Comparison of ENCODE assay signal across 16 cellular contexts in the genomic region with DNA sequence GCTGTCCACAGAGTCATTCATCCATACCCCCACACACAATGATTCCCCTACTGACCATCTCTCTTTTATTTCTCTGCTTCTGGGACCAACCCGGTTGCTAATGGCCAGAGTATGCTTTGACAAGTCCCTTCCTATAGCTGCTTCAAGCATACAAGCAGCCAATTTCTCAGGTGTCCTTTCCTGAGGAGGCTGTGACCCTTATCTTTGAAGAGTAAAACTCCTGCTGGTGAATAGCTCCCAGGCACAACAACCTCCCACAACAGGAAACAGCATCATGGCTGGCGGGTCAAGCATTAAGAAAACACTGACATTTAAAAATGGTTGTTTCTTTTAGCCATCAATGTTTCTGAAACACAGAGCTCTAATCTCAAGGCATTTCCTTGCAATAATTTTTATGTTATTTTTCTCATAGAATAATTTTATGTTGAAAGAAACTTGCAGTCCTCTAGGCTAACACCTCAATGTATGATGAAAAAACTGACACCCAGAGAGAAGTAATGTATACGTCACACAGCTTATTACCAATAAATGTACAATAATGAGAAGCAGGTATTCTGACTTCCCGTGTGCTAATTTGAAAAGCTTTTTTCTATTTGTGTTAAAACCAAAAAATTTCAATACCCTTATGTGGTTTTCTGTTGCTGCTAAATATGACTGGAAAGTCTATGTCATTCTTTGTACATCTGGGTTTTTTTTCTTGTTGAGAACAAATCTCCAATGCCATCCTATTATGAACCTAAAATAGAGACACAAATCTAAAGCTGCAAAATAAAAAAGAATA. TPM values are rescaled to one million over a fixed set of nuclear protein-coding genes. Genes with fewer than 3 reads are reported as not detected.
DNase-seq lines count a peak whose midpoint lies in the region; ATAC-seq and TF ChIP-seq lines count a peak whose summit lies in the region.
"Had no signal": no experiment of that assay in that cellular context is flagged by ENCODE, and none has a peak within 500 bp of the region (broad histone marks: within the 10 kb centered on the region; RNA-seq: fewer than 3 reads in every experiment).

No MANE protein-coding gene starts in this region.

- DNase-seq in GM10248 (ENCODE audit: extremely low spot score) = peak; percentile 12
- DNase-seq in HFFc6 = no peak
- no peak for DNase-seq in BE2C
- no peak for DNase-seq in NCI-H2196 treated with DMSO at 0.1 percent for 48 hours (lab: John Stamatoyannopoulos, UW; ENCODE audit: unreplicated experiment)
- DNase-seq in medulla oblongata (ENCODE audit: extremely low spot score) = no peak
- DNase-seq: activated gamma-delta T cell; central memory CD4-positive, alpha-beta T cell; DMS79 treated with DMSO at 0.1 percent for 48 hours; MG63; NCI-H510A; right cardiac atrium; SHP77; upper lobe of left lung had no signal

- no peaks in the 10 kb centered on the region for H3K36me3 Mint-ChIP-seq in HFFc6 (ENCODE audit: low read depth)

- H3K27me3 ChIP-seq in BE2C = no peaks in the 10 kb centered on the region
- H3K27me3 ChIP-seq: upper lobe of left lung had no signal

- POLR2A ChIA-PET in GM10248 (lab: Yijun Ruan, JAX) = interaction anchor here (0.6 to 1.1 kb wide), 3 partner anchors 8 to 373 kb away, joined by 3 to 6 read pairs (median 3); partner anchors contain the start of gene PPIP5K2

- H3K4me3 Mint-ChIP-seq in HFFc6 = no peak overlapping the region

- no peaks in the 10 kb centered on the region for H3K36me3 ChIP-seq in BE2C
- H3K36me3 ChIP-seq: MG63, upper lobe of left lung had no signal

- ATAC-seq in GM18907 (IDR thresholded peaks at IDR 0.05; ENCODE audit: unreplicated experiment) (peak; percentile 71), HG02623 (IDR thresholded peaks at IDR 0.05; ENCODE audit: unreplicated experiment) (peak; percentile 75), HG03520 (IDR thresholded peaks at IDR 0.05; ENCODE audit: unreplicated experiment) (peak; percentile 52)
- ATAC-seq: right cardiac atrium had no signal

- CTCF ChIA-PET in GM10248 (lab: Yijun Ruan, JAX) = interaction anchor here (0.8 to 1.9 kb wide), 11 partner anchors 9 to 392 kb away, joined by 3 to 5 read pairs (median 4); no protein-coding TSS in a partner anchor

- H3K9me3 Mint-ChIP-seq in HFFc6 = no peaks in the 10 kb centered on the region

- no peaks in the 10 kb centered on the region for H3K4me1 ChIP-seq in BE2C
- H3K4me1 ChIP-seq: upper lobe of left lung had no signal

- no peaks in the 10 kb centered on the region for H3K4me1 Mint-ChIP-seq in HFFc6 (ENCODE audit: low read depth)

- TF ChIP-seq CTCF in GM10248 (IDR thresholded peaks at IDR 0.05; ENCODE audit: control extremely low read depth, extremely low read depth, low read depth, missing control alignments) (no peak), HFFc6 (IDR thresholded peaks at IDR 0.05) (no peak), BE2C (IDR thresholded peaks at IDR 0.05; ENCODE audit: low read depth, low read length) (no peak)

- peaks cover 6% of the 10 kb centered on the region for H3K27me3 Mint-ChIP-seq in HFFc6 (ENCODE audit: insufficient read depth)

- no peak overlapping the region for H3K4me3 ChIP-seq in BE2C (ENCODE audit: low read depth, low read length)
- H3K4me3 ChIP-seq: MG63, upper lobe of left lung had no signal

- no peaks in the 10 kb centered on the region for H3K9me3 ChIP-seq in BE2C
- H3K9me3 ChIP-seq: MG63, upper lobe of left lung had no signal

- no peak overlapping the region for H3K27ac Mint-ChIP-seq in HFFc6

RNA-seq across cellular contexts. Expression of gene PAM, which starts 7.5 kb away (rescaled TPM):
- total RNA-seq in HFFc6 (2021; fragmentation: NEBNext Ultra II Directional; extraction: Animal tissue kit (Norgen Biotek cat#: 25700)) = 100 to 1,000 TPM; 164 to 266 (median 182) TPM
- polyA plus RNA-seq in BE2C (2012; ENCODE audit: insufficient read depth, insufficient read length, low read depth) = 49.8 TPM
